ENCODE assay signal across 8 cellular contexts in the genomic region with DNA sequence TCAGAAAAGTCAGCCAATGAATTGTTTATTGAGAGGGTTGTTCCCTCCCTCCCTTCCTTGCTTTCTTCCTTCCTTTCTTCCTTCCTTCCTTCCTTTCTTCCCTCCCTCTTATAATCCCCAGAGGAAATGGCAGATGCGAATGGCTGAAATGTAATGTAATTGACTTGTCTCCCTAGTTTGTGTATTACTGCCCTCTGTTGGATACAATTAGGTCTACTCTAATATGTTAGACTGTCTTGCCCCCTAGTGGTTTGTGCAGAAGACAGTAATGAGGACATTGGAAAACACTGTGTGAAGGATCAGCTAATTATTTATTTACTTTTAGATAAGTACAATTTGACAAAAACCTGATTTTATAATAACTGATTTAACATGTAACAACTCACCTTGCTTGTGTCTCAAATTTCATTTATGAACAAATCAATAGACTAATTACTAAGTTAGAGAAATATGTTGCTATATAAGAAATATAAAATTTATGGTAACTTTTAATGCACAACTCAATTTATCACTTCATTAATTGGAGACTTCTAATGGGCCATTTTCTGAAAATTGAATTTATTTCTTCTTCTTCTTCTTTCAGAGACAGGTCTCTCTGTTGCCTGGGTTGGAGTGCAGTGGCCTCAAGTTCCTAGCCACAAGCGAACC.
DNase-seq lines count a peak whose midpoint lies in the region; ATAC-seq and TF ChIP-seq lines count a peak whose summit lies in the region.

No MANE protein-coding gene starts in this region.

- DNase-seq in DMS53 treated with DMSO at 0.1 percent for 48 hours (lab: John Stamatoyannopoulos, UW; ENCODE audit: unreplicated experiment) (peak; percentile 89), NCI-H2196 (lab: John Stamatoyannopoulos, UW; ENCODE audit: unreplicated experiment) (peak; percentile 87), WERI-Rb-1 (peak; percentile 23), glutamatergic neuron (no peak), retinal pigment epithelial cell (ENCODE audit: low read depth) (no peak)
- DNase-seq in stimulated activated CD4-positive, alpha-beta T cell treated with anti-CD3 and anti-CD28 coated beads, Interleukin-4, amount 100 ng/mL, for 1 hour = no peak

- H3K27me3 Mint-ChIP-seq in glutamatergic neuron (ENCODE audit: unreplicated experiment) = peaks cover 1% of the 10 kb centered on the region

- H3K9me3 Mint-ChIP-seq in glutamatergic neuron (ENCODE audit: unreplicated experiment) = peaks cover 4% of the 10 kb centered on the region

- no peak overlapping the region for H3K4me3 Mint-ChIP-seq in glutamatergic neuron (ENCODE audit: unreplicated experiment)

- peaks cover 2% of the 10 kb centered on the region for H3K4me1 Mint-ChIP-seq in glutamatergic neuron (ENCODE audit: low read depth, unreplicated experiment)

- peak overlapping the region; percentile 60 for H3K27ac Mint-ChIP-seq in glutamatergic neuron (ENCODE audit: unreplicated experiment)

- H3K27me3 ChIP-seq in WERI-Rb-1 (ENCODE audit: insufficient read depth, low read depth, severe bottlenecking) = no peaks in the 10 kb centered on the region

- TF ChIP-seq CTCF in WERI-Rb-1 (IDR thresholded peaks at IDR 0.05; ENCODE audit: low read depth, low read length) (peak; percentile 72), glutamatergic neuron (IDR thresholded peaks at IDR 0.05; ENCODE audit: partially characterized antibody, unreplicated experiment) (peak; percentile 96), retinal pigment epithelial cell (conservative IDR thresholded peaks at IDR 0.05; ENCODE audit: low read depth, low read length) (peak; percentile 91)

- H3K4me3 ChIP-seq in WERI-Rb-1 (ENCODE audit: low read depth, low read length) = no peak overlapping the region
- H3K4me3 ChIP-seq in retinal pigment epithelial cell (ENCODE audit: low read length) = no peak overlapping the region

- peak; percentile 100 for ATAC-seq in GM19438 (IDR thresholded peaks at IDR 0.05; ENCODE audit: low read depth, unreplicated experiment)
- peak; percentile 100 for ATAC-seq in HG03342 (IDR thresholded peaks at IDR 0.05; ENCODE audit: unreplicated experiment)

- no peaks in the 10 kb centered on the region for H3K36me3 ChIP-seq in WERI-Rb-1

- no peaks in the 10 kb centered on the region for H3K36me3 Mint-ChIP-seq in glutamatergic neuron (ENCODE audit: unreplicated experiment)

- no peaks in the 10 kb centered on the region for H3K9me3 ChIP-seq in WERI-Rb-1 (ENCODE audit: severe bottlenecking)

- no peak overlapping the region for H3K27ac ChIP-seq in WERI-Rb-1

Comparison
In these comparisons a context has a peak if more than half of its experiments do, and no peak if none do; other contexts are left out.
1. DNase-seq: peak in DMS53 treated with DMSO at 0.1 percent for 48 hours (single experiment), NCI-H2196 (single experiment) and WERI-Rb-1 (single experiment); none in glutamatergic neuron (single experiment), retinal pigment epithelial cell (single experiment) and stimulated activated CD4-positive, alpha-beta T cell treated with anti-CD3 and anti-CD28 coated beads, Interleukin-4, amount 100 ng/mL, for 1 hour (single experiment).
2. Peak in every context shown above with its lines, with median percentiles within 50 percentile points of each other: CTCF ChIP-seq.